Comparison of ENCODE assay signal across 7 cellular contexts in genomic region chr15:43799209-43799944, GRCh38.
DNase-seq lines count a peak whose midpoint lies in the region; ATAC-seq and TF ChIP-seq lines count a peak whose summit lies in the region.

No MANE protein-coding gene starts in this region.

- H3K4me1 Mint-ChIP-seq in effector memory CD8-positive, alpha-beta T cell (ENCODE audit: low read depth in 2 of 2) = peaks cover 41 to 51% of the 10 kb centered on the region in 2 donors

- peak overlapping the region; percentile 93 to 96 for H3K27ac Mint-ChIP-seq in effector memory CD8-positive, alpha-beta T cell

- TF ChIP-seq CTCF in GM20000 (IDR thresholded peaks at IDR 0.05; ENCODE audit: extremely low read depth, missing control alignments) = peak; percentile 9

- peak overlapping the region in 19 of 21 experiments; percentile 31 to 95 (median 87) for H3K27ac ChIP-seq in skin epidermis

- H3K36me3 Mint-ChIP-seq in effector memory CD8-positive, alpha-beta T cell (ENCODE audit: insufficient read depth) = peaks cover 68% of the 10 kb centered on the region

- H3K27me3 Mint-ChIP-seq in effector memory CD8-positive, alpha-beta T cell = no peaks in the 10 kb centered on the region

- peak overlapping the region; percentile 10 to 98 for H3K4me3 Mint-ChIP-seq in effector memory CD8-positive, alpha-beta T cell

- H3K9me3 Mint-ChIP-seq in effector memory CD8-positive, alpha-beta T cell = no peaks in the 10 kb centered on the region

- ATAC-seq in effector memory CD8-positive, alpha-beta T cell (replicated peaks) = no peak
- ATAC-seq in GM18907 (IDR thresholded peaks at IDR 0.05; ENCODE audit: unreplicated experiment) (no peak), HG03135 (IDR thresholded peaks at IDR 0.05; ENCODE audit: unreplicated experiment) (no peak)

- no peak for DNase-seq in GM20000 (ENCODE audit: low spot score)
- peak; percentile 21 to 50 for DNase-seq in NCI-H526 (lab: John Stamatoyannopoulos, UW)
- DNase-seq in effector memory CD8-positive, alpha-beta T cell = no peak
- DNase-seq in ACHN = no peak

- no peak overlapping the region for H3K4me3 ChIP-seq in skin epidermis

- in situ Hi-C loops in ACHN (cut with HindIII; ENCODE audit: low pct_ligation_motif_present, low pct_unique_long_range_greater_than_20kb, low sequenced_read_pairs) = no loop called here

Comparison
In these comparisons a context has a peak if more than half of its experiments do, and no peak if none do; other contexts are left out.
1. DNase-seq: peak in NCI-H526 (2 of 2); none in GM20000 (single experiment), effector memory CD8-positive, alpha-beta T cell (0 of 3) and ACHN (single experiment).